ENCODE assay signal across 1 cellular context in genomic region chr11:110513521-110514450, GRCh38.
TF ChIP-seq lines count a peak whose summit lies in the region.

No MANE protein-coding gene starts in this region.

TF ChIP-seq in IMR-90, 13 proteins besides CTCF, POLR2A, EP300 and RAD21:
- TF ChIP-seq NFE2L2 (IDR thresholded peaks at IDR 0.05; ENCODE audit: low read depth, low read length): no peak
- no peak for TF ChIP-seq ELK1 (IDR thresholded peaks at IDR 0.05; ENCODE audit: borderline replicate concordance, low read depth, low read length)
- TF ChIP-seq RCOR1 (IDR thresholded peaks at IDR 0.05; ENCODE audit: insufficient replicate concordance, low read length): no peak
- TF ChIP-seq SMC3 (IDR thresholded peaks at IDR 0.05; ENCODE audit: low read depth, low read length): no peak
- no peak for TF ChIP-seq CEBPB (IDR thresholded peaks at IDR 0.05; ENCODE audit: low read depth, low read length)
- TF ChIP-seq RFX5 (IDR thresholded peaks at IDR 0.05; ENCODE audit: low read depth, low read length): no peak
- TF ChIP-seq MAFK (IDR thresholded peaks at IDR 0.05; ENCODE audit: low read depth, low read length): no peak
- no peak for TF ChIP-seq USF2 (IDR thresholded peaks at IDR 0.05; ENCODE audit: low read depth, low read length)
- no peak for TF ChIP-seq BHLHE40 (IDR thresholded peaks at IDR 0.05; ENCODE audit: low read depth, low read length)
- no peak for TF ChIP-seq FOS (IDR thresholded peaks at IDR 0.05; ENCODE audit: low read depth, low read length)
- no peak for TF ChIP-seq MAZ (IDR thresholded peaks at IDR 0.05; ENCODE audit: borderline replicate concordance, low read depth, low read length)
- TF ChIP-seq CHD1 (IDR thresholded peaks at IDR 0.05; ENCODE audit: low read depth, low read length): no peak
- no peak for TF ChIP-seq MXI1 (IDR thresholded peaks at IDR 0.05; ENCODE audit: borderline replicate concordance, low read depth, low read length)
